ENCODE assay signal across 22 cellular contexts in genomic region chr13:81726037-81726726, GRCh38.
"Had no signal": no experiment of that assay in that cellular context is flagged by ENCODE, and none has a peak within 500 bp of the region (broad histone marks: within the 10 kb centered on the region; RNA-seq: fewer than 3 reads in every experiment).

No MANE protein-coding gene starts in this region.

- H3K9me3 ChIP-seq: transverse colon had no signal

- DNase-seq: activated CD4-positive, alpha-beta T cell treated with anti-CD3 and anti-CD28 coated beads, Interleukin-2, amount 50 U/mL, for 4 hours; activated CD8-positive, alpha-beta memory T cell treated with anti-CD3 and anti-CD28 coated beads for 24 hours; activated CD8-positive, alpha-beta memory T cell treated with anti-CD3 and anti-CD28 coated beads, Interleukin-2, amount 50 U/mL, for 4 hours; activated naive CD8-positive, alpha-beta T cell treated with anti-CD3 and anti-CD28 coated beads for 36 hours; activated T-cell treated with anti-CD3 and anti-CD28 coated beads, Interleukin-2, amount 50 U/mL, for 24 hours; cerebellar nuclear complex; cortex of kidney; endodermal cell; foreskin fibroblast; immature natural killer cell; left ventricle myocardium superior; midbrain; natural killer cell; retina; stimulated activated CD4-positive, alpha-beta T cell treated with anti-CD3 and anti-CD28 coated beads, Interleukin-2, amount 100 ng/mL, for 48 hours; stimulated activated CD8-positive, alpha-beta memory T cell treated with anti-CD3 and anti-CD28 coated beads, Interleukin-4, amount 100 ng/mL, for 48 hours; stimulated activated naive B cell treated with anti-CD40 and anti-IgM and Interleukin-4, amounts not matched to agents 10 μg/mL and 1 μg/mL and 100 μg/mL, for 72 hours; transverse colon had no signal

- H3K4me3 ChIP-seq: transverse colon had no signal

- H3K27ac ChIP-seq: transverse colon had no signal

- H3K36me3 ChIP-seq: transverse colon had no signal

- FAIRE-seq: astrocyte, urothelium cell line had no signal

- ATAC-seq: activated T-helper 17 cell treated with anti-CD3 and anti-CD28 coated beads, Interleukin-2, amount 50 U/mL, for 72 hours; left ventricle myocardium superior; natural killer cell; WTC11 had no signal

- H3K4me1 ChIP-seq: transverse colon had no signal

- H3K27me3 ChIP-seq: transverse colon had no signal
